ENCODE assay signal across 8 cellular contexts in the genomic region with DNA sequence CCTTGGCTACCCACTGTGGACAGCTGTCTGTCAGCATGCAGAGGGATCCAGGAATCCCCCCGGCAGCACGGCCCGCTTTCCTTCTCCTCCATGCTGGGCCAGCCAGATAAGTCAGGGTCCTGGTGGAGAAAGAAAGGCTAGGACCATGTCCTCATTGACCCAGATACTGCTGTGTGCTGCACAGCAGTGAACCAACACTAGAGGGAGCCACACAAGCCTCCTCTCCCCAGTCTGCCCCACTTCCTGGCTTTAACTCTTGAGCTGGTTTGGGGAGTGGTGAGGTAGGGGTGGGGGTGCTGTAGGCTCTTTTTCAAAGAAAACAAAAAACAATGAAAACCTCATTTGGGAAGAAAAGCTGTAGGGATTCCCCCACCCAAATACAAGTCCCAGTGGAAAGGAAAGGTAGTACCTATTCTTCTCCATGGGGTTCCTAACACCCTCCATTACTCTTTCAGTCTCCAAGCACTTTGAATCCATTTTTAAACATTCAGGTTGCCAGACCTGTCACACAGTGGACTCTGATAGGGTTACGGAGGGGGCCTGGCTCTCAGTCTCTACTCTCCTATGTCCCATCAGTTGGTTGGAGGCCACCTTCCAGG.
DNase-seq lines count a peak whose midpoint lies in the region; FAIRE-seq and TF ChIP-seq lines count a peak whose summit lies in the region.

No MANE protein-coding gene starts in this region.

- 0 out of 2 replicates have a peak, but pooled peaks cover 2% of the 10 kb centered on the region for H3K4me1 ChIP-seq in GM23248 (ENCODE audit: insufficient read depth)

- TF ChIP-seq RAD21 in neural cell (conservative IDR thresholded peaks at IDR 0.05), result no peak

- peaks cover 7% of the 10 kb centered on the region; the same call in 1 of the 2 replicates for H3F3A ChIP-seq in GM23248 (ENCODE audit: insufficient read depth)
- no peaks in the 10 kb centered on the region for H3F3A ChIP-seq in neural cell (ENCODE audit: insufficient read depth, low read length, poor library complexity, severe bottlenecking)

- DNase-seq in COR-L47 (lab: John Stamatoyannopoulos, UW) (peak; percentile 24), GM23248 (peak; percentile 56), RCC 7860 (ENCODE audit: low spot score) (peak; percentile 34), epidermal melanocyte (ENCODE audit: insufficient read length, low spot score) (peak; percentile 74), G401 (ENCODE audit: low spot score) (no peak), NCI-H2029 (lab: John Stamatoyannopoulos, UW) (no peak), putamen (ENCODE audit: low spot score) (no peak)

- H3K27me3 ChIP-seq in GM23248 (replicated peaks; ENCODE audit: insufficient read depth) (no peaks in the 10 kb centered on the region), neural cell (ENCODE audit: insufficient read depth, low read depth, low read length) (no peaks in the 10 kb centered on the region)

- TF ChIP-seq EP300 in neural cell (conservative IDR thresholded peaks at IDR 0.05; ENCODE audit: poor library complexity, severe bottlenecking), result no peak

- peaks cover 21% of the 10 kb centered on the region; the same call in 1 of the 2 replicates for H3K36me3 ChIP-seq in GM23248 (ENCODE audit: low read depth)
- no peaks in the 10 kb centered on the region for H3K36me3 ChIP-seq in neural cell (ENCODE audit: insufficient read depth, low read length)

- H3K79me2 ChIP-seq in GM23248 (ENCODE audit: insufficient read depth) (no peaks in the 10 kb centered on the region), neural cell (replicated peaks; ENCODE audit: insufficient read depth, low read length) (no peaks in the 10 kb centered on the region)

- H3K4me2 ChIP-seq in GM23248 (ENCODE audit: unreplicated experiment) (no peak overlapping the region), neural cell (ENCODE audit: low read length) (no peak overlapping the region)

- TF ChIP-seq CTCF in neural cell (IDR thresholded peaks at IDR 0.05; ENCODE audit: poor library complexity, severe bottlenecking), result peak; percentile 37

- no peaks in the 10 kb centered on the region for H3K9me2 ChIP-seq in GM23248 (ENCODE audit: insufficient read depth)
- no peaks in the 10 kb centered on the region for H3K9me2 ChIP-seq in neural cell (ENCODE audit: insufficient read depth, low read length)

- in situ Hi-C loops in GM23248 (cut with MboI) (no loop called here), G401 (cut with HindIII; ENCODE audit: low sequenced_read_pairs) (no loop called here)

- no peak overlapping the region for H3K4me3 ChIP-seq in GM23248
- H3K4me3 ChIP-seq in neural cell (ENCODE audit: low read length), result no peak overlapping the region

- H2AFZ ChIP-seq in GM23248 (no peak overlapping the region), neural cell (ENCODE audit: low read depth, low read length) (no peak overlapping the region)

- no peaks in the 10 kb centered on the region for H3K9me3 ChIP-seq in GM23248 (ENCODE audit: low read depth)
- H3K9me3 ChIP-seq in neural cell (ENCODE audit: low read length), result no peaks in the 10 kb centered on the region

- no peaks in the 10 kb centered on the region for H4K20me1 ChIP-seq in GM23248 (ENCODE audit: insufficient read depth)
- H4K20me1 ChIP-seq in neural cell (ENCODE audit: insufficient read depth), result no peaks in the 10 kb centered on the region

- no peak for FAIRE-seq in RCC 7860 (lab: Jason Lieb, UNC)

- no peak overlapping the region for H3K9ac ChIP-seq in GM23248
- H3K9ac ChIP-seq in neural cell (ENCODE audit: low read length), result no peak overlapping the region

- H3K27ac ChIP-seq in GM23248, result no peak overlapping the region
- no peak overlapping the region for H3K27ac ChIP-seq in neural cell (ENCODE audit: low read length)

- 88 to 90% methylated on average over 4 of the region's 4 CpGs for WGBS in GM23248 (ENCODE audit: low coverage in 1 of 2, low lambda C conversion rate in 2 of 2, missing lambda C conversion rate in 2 of 2), 2 experiments

TF ChIP-seq in neural cell, 6 proteins besides CTCF, POLR2A, EP300 and RAD21:
- no peak for TF ChIP-seq TAF1 (IDR thresholded peaks at IDR 0.05; ENCODE audit: low read depth)
- TF ChIP-seq MXI1 (conservative IDR thresholded peaks at IDR 0.05; ENCODE audit: poor library complexity, severe bottlenecking), result no peak
- no peak for TF ChIP-seq SMC3 (conservative IDR thresholded peaks at IDR 0.05; ENCODE audit: poor library complexity)
- TF ChIP-seq, protein P1, sequence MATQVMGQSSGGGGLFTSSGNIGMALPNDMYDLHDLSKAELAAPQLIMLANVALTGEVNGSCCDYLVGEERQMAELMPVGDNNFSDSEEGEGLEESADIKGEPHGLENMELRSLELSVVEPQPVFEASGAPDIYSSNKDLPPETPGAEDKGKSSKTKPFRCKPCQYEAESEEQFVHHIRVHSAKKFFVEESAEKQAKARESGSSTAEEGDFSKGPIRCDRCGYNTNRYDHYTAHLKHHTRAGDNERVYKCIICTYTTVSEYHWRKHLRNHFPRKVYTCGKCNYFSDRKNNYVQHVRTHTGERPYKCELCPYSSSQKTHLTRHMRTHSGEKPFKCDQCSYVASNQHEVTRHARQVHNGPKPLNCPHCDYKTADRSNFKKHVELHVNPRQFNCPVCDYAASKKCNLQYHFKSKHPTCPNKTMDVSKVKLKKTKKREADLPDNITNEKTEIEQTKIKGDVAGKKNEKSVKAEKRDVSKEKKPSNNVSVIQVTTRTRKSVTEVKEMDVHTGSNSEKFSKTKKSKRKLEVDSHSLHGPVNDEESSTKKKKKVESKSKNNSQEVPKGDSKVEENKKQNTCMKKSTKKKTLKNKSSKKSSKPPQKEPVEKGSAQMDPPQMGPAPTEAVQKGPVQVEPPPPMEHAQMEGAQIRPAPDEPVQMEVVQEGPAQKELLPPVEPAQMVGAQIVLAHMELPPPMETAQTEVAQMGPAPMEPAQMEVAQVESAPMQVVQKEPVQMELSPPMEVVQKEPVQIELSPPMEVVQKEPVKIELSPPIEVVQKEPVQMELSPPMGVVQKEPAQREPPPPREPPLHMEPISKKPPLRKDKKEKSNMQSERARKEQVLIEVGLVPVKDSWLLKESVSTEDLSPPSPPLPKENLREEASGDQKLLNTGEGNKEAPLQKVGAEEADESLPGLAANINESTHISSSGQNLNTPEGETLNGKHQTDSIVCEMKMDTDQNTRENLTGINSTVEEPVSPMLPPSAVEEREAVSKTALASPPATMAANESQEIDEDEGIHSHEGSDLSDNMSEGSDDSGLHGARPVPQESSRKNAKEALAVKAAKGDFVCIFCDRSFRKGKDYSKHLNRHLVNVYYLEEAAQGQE (IDR thresholded peaks at IDR 0.05; ENCODE audit: borderline replicate concordance), result no peak
- TF ChIP-seq EZH2 (IDR thresholded peaks at IDR 0.05; ENCODE audit: borderline replicate concordance, insufficient read depth, low read length, poor library complexity, severe bottlenecking), result no peak
- TF ChIP-seq POLR2AphosphoS5 (IDR thresholded peaks at IDR 0.05), result no peak
TF ChIP-seq in neural cell: peak in this region for 0.

Comparison
In these comparisons a context has a peak if more than half of its experiments do, and no peak if none do; other contexts are left out.
1. DNase-seq: peak in COR-L47 (single experiment), GM23248 (single experiment), RCC 7860 (single experiment) and epidermal melanocyte (single experiment); none in G401 (single experiment), NCI-H2029 (single experiment) and putamen (single experiment).